1 cellular context compared by ENCODE assay signal in the genomic region with DNA sequence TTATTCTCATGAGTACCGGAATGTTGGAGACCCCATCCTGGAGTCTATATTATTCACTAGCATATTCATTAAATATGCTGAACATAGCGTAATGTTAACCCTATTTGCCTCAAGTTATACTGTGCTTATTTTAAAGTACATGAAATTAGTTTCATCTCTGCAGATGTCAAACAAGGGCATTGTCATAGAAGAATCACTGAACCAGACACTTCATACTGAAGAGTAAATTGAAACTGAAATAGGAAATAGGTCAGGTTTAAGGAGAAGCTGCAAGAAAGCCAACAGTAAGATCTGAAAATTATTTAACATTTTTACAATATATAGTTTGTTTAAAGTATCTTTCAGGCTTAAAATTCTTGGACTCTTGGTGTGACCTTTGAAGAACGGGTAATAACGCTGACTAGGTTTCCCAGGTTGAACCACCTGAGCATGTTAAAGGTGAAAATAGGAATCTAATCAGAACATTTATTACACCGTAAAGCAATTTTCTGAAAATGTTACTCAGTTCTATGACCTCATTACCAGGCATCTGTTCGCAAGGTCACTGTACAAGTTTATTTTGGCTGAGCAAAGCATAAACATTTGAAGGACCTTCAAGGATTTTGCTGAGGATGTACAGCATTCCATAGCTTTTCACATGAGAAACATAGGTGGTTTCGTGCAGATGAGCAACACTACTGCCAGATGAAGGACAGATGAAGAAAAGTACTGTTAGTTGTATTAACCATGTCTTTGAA.
TF ChIP-seq lines count a peak whose summit lies in the region.

No MANE protein-coding gene starts in this region.

TF ChIP-seq in IMR-90, 13 proteins besides CTCF, POLR2A, EP300 and RAD21:
- TF ChIP-seq ELK1 (IDR thresholded peaks at IDR 0.05; ENCODE audit: borderline replicate concordance, low read depth, low read length), result no peak
- TF ChIP-seq MAZ (IDR thresholded peaks at IDR 0.05; ENCODE audit: borderline replicate concordance, low read depth, low read length), result no peak
- TF ChIP-seq MAFK (IDR thresholded peaks at IDR 0.05; ENCODE audit: low read depth, low read length), result peak; percentile 63
- 0 out of 2 replicates have a peak, but pooled peaks have one; percentile 20 for TF ChIP-seq CEBPB (IDR thresholded peaks at IDR 0.05; ENCODE audit: low read depth, low read length)
- TF ChIP-seq RCOR1 (IDR thresholded peaks at IDR 0.05; ENCODE audit: insufficient replicate concordance, low read length), result peak; percentile 47
- TF ChIP-seq USF2 (IDR thresholded peaks at IDR 0.05; ENCODE audit: low read depth, low read length), result no peak
- TF ChIP-seq CHD1 (IDR thresholded peaks at IDR 0.05; ENCODE audit: low read depth, low read length), result no peak
- no peak for TF ChIP-seq SMC3 (IDR thresholded peaks at IDR 0.05; ENCODE audit: low read depth, low read length)
- TF ChIP-seq BHLHE40 (IDR thresholded peaks at IDR 0.05; ENCODE audit: low read depth, low read length), result 0 out of 2 replicates have a peak, but pooled peaks have one; percentile 3
